In genomic region chr19:39196860-39197562, GRCh38 we compare ENCODE assay signal across 11 cellular contexts. TPM values are rescaled to one million over a fixed set of nuclear protein-coding genes. Genes with fewer than 3 reads are reported as not detected.
DNase-seq lines count a peak whose midpoint lies in the region; ATAC-seq and TF ChIP-seq lines count a peak whose summit lies in the region.
"Had no signal": no experiment of that assay in that cellular context is flagged by ENCODE, and none has a peak within 500 bp of the region (broad histone marks: within the 10 kb centered on the region; RNA-seq: fewer than 3 reads in every experiment).

A gene with protein sequence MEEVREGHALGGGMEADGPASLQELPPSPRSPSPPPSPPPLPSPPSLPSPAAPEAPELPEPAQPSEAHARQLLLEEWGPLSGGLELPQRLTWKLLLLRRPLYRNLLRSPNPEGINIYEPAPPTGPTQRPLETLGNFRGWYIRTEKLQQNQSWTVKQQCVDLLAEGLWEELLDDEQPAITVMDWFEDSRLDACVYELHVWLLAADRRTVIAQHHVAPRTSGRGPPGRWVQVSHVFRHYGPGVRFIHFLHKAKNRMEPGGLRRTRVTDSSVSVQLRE (plus strand): TSS chr19:39196964. CDS start chr19:39196983, 19 bp downstream.

- H3K27ac Mint-ChIP-seq in activated T-helper 17 cell treated with anti-CD3 and anti-CD28 coated beads, Interleukin-2, amount 50 U/mL, for 72 hours, result no peak within 1 kb of the TSS
- no peak within 1 kb of the TSS for H3K27ac Mint-ChIP-seq in immature natural killer cell

- H3K4me1 ChIP-seq in vagina, result peaks cover 4% of the 10 kb centered on the region

- no peak for TF ChIP-seq CTCF in vagina (IDR thresholded peaks at IDR 0.05)

- H3K4me3 Mint-ChIP-seq in activated T-helper 17 cell treated with anti-CD3 and anti-CD28 coated beads, Interleukin-2, amount 50 U/mL, for 72 hours, result peak within 1 kb of the TSS; percentile 21
- H3K4me3 Mint-ChIP-seq in immature natural killer cell, result peak within 1 kb of the TSS; percentile 6 to 81 (median 69)

- no peak for TF ChIP-seq POLR2A in vagina (IDR thresholded peaks at IDR 0.05)

- H3K4me1 Mint-ChIP-seq in activated T-helper 17 cell treated with anti-CD3 and anti-CD28 coated beads, Interleukin-2, amount 50 U/mL, for 72 hours, result peaks cover 5% of the 10 kb centered on the region
- peaks cover 13 to 16% of the 10 kb centered on the region in 2 donors for H3K4me1 Mint-ChIP-seq in immature natural killer cell

- DNase-seq in stimulated activated CD4-positive, alpha-beta T cell treated with anti-CD3 and anti-CD28 coated beads, Interleukin-4, amount 100 ng/mL, for 1 hour, result peak; percentile 10
- no peak for DNase-seq in stimulated activated CD4-positive, alpha-beta T cell treated with anti-CD3 and anti-CD28 coated beads, Interleukin-4, amount 100 ng/mL, for 4 hours
- DNase-seq in immature natural killer cell, result no peak
- DNase-seq in vagina (ENCODE audit: extremely low spot score in 2 of 2), result no peak
- DNase-seq in effector CD4-positive, alpha-beta T cell, result no peak
- no peak for DNase-seq in NCI-H1930 (lab: John Stamatoyannopoulos, UW)
- no peak for DNase-seq in G401 (ENCODE audit: low spot score)
- DNase-seq: brain microvascular endothelial cell, heart right ventricle, NCI-H748 treated with DMSO at 0.1 percent for 48 hours had no signal

- in situ Hi-C loops in G401 (cut with HindIII; ENCODE audit: low sequenced_read_pairs), result no loop called here

- no peaks in the 10 kb centered on the region for H3K27me3 ChIP-seq in vagina

- H3K36me3 ChIP-seq in vagina, result no peaks in the 10 kb centered on the region
- H3K36me3 ChIP-seq: brain microvascular endothelial cell, heart right ventricle had no signal

- no peak within 1 kb of the TSS for H3K27ac ChIP-seq in vagina
- H3K27ac ChIP-seq: brain microvascular endothelial cell, heart right ventricle had no signal

- H3K9me3 Mint-ChIP-seq in activated T-helper 17 cell treated with anti-CD3 and anti-CD28 coated beads, Interleukin-2, amount 50 U/mL, for 72 hours, result no peaks in the 10 kb centered on the region
- H3K9me3 Mint-ChIP-seq in immature natural killer cell, result peaks cover 0 to 3% (median 0%) of the 10 kb centered on the region in 6 donors

- H3K27me3 Mint-ChIP-seq in activated T-helper 17 cell treated with anti-CD3 and anti-CD28 coated beads, Interleukin-2, amount 50 U/mL, for 72 hours, result peaks cover 43% of the 10 kb centered on the region
- peaks cover 8 to 22% (median 16%) of the 10 kb centered on the region in 3 donors for H3K27me3 Mint-ChIP-seq in immature natural killer cell (ENCODE audit: low read depth in 3 of 3)

- H3K4me3 ChIP-seq in vagina, result peak within 1 kb of the TSS in 1 of 2 donors; percentile 35
- H3K4me3 ChIP-seq: heart right ventricle had no signal

- intact Hi-C loops in vagina (cut with DNase I), result no loop called here

- no peaks in the 10 kb centered on the region for H3K9me3 ChIP-seq in vagina
- H3K9me3 ChIP-seq: heart right ventricle had no signal

- ATAC-seq in activated T-helper 17 cell treated with anti-CD3 and anti-CD28 coated beads, Interleukin-2, amount 50 U/mL, for 72 hours (replicated peaks), result peak; percentile 23
- ATAC-seq: heart right ventricle had no signal

- H3K36me3 Mint-ChIP-seq in activated T-helper 17 cell treated with anti-CD3 and anti-CD28 coated beads, Interleukin-2, amount 50 U/mL, for 72 hours (ENCODE audit: low read depth), result no peaks in the 10 kb centered on the region
- peaks cover 0 to 4% (median 0%) of the 10 kb centered on the region in 3 donors for H3K36me3 Mint-ChIP-seq in immature natural killer cell

RNA-seq across cellular contexts. Expression of the gene that starts here (rescaled TPM):
- not detected for total RNA-seq in activated T-helper 17 cell treated with anti-CD3 and anti-CD28 coated beads, Interleukin-2, amount 50 U/mL, for 72 hours
- not detected for polyA plus RNA-seq in immature natural killer cell
- total RNA-seq in vagina, result 41.7 TPM
- 1.7 and 4.5 TPM in 2 replicates for total RNA-seq in G401 (2014; rRNA removed; shearing (Covaris generic))
- total RNA-seq: heart right ventricle had no signal

Comparison
In these comparisons a context has a peak if more than half of its experiments do, and no peak if none do; other contexts are left out.
1. Peak in ATAC-seq in activated T-helper 17 cell treated with anti-CD3 and anti-CD28 coated beads, Interleukin-2, amount 50 U/mL, for 72 hours; RNA of the gene not detected or under 1 TPM.